Comparison of ENCODE assay signal across 13 cellular contexts in genomic region chr10:72563327-72563932, GRCh38.
DNase-seq lines count a peak whose midpoint lies in the region; ATAC-seq and TF ChIP-seq lines count a peak whose summit lies in the region.
"Had no signal": no experiment of that assay in that cellular context is flagged by ENCODE, and none has a peak within 500 bp of the region (broad histone marks: within the 10 kb centered on the region; RNA-seq: fewer than 3 reads in every experiment).

No MANE protein-coding gene starts in this region.

- H3K4me3 ChIP-seq in NB4 (ENCODE audit: low read depth, low read length): no peak overlapping the region
- no peak overlapping the region for H3K4me3 ChIP-seq in mesendoderm (ENCODE audit: low read length)
- no peak overlapping the region for H3K4me3 ChIP-seq in neuronal stem cell (ENCODE audit: low read length in 2 of 2)
- H3K4me3 ChIP-seq: psoas muscle, SJSA1 had no signal

- TF ChIP-seq CTCF in NB4 (IDR thresholded peaks at IDR 0.05; ENCODE audit: low read depth, low read length): no peak

- no peak for TF ChIP-seq POLR2A in NB4 (IDR thresholded peaks at IDR 0.05; ENCODE audit: extremely low read depth, insufficient read length)

- H2BK5ac ChIP-seq in mesendoderm (ENCODE audit: low read length): no peak overlapping the region
- H2BK5ac ChIP-seq in neuronal stem cell (ENCODE audit: low read length): no peak overlapping the region

- H3K18ac ChIP-seq in mesendoderm (ENCODE audit: low read length) (no peak overlapping the region), neuronal stem cell (ENCODE audit: low read length) (no peak overlapping the region)

- H3K9ac ChIP-seq in mesendoderm (ENCODE audit: low read length) (no peak overlapping the region), neuronal stem cell (ENCODE audit: low read depth, low read length, poor library complexity) (no peak overlapping the region)

- no peak overlapping the region for H2AFZ ChIP-seq in neuronal stem cell (ENCODE audit: low read length)

- H2AK5ac ChIP-seq in mesendoderm (ENCODE audit: low read length): no peak overlapping the region
- no peak overlapping the region for H2AK5ac ChIP-seq in neuronal stem cell (ENCODE audit: low read depth, low read length)

- H3K4me2 ChIP-seq in mesendoderm (ENCODE audit: low read length): no peak overlapping the region
- no peak overlapping the region for H3K4me2 ChIP-seq in neuronal stem cell (ENCODE audit: insufficient read depth, low read length, poor library complexity, severe bottlenecking)

- no peaks in the 10 kb centered on the region for H3K4me1 ChIP-seq in mesendoderm (ENCODE audit: control insufficient read depth, low read depth, low read length)
- H3K4me1 ChIP-seq in neuronal stem cell (ENCODE audit: control insufficient read depth in 2 of 2, insufficient read depth in 1 of 2, low read depth in 1 of 2, low read length in 2 of 2): no peaks in the 10 kb centered on the region

- WGBS in mesendoderm (ENCODE audit: extremely low coverage, insufficient coverage, low lambda C conversion rate): no CpG with 5 or more reads among the region's 6 CpGs
- WGBS in neuronal stem cell (ENCODE audit: extremely low coverage in 2 of 2, insufficient read length in 2 of 2, insufficient replicate concordance in 1 of 2), 2 donors: no CpG with 5 or more reads among the region's 6 CpGs

- H2BK15ac ChIP-seq in mesendoderm (replicated peaks; ENCODE audit: low read depth) (no peak overlapping the region), neuronal stem cell (ENCODE audit: low read length) (no peak overlapping the region)

- DNase-seq in NB4 (ENCODE audit: low read depth) (peak; percentile 44), lung microvascular endothelial cell (ENCODE audit: low read depth in 2 of 2) (peak; percentile 14 to 51), AG08395 (ENCODE audit: low spot score) (no peak), mesendoderm (no peak), neuronal stem cell (ENCODE audit: low spot score) (no peak)
- no peak for DNase-seq in effector CD4-positive, alpha-beta T cell
- DNase-seq: brain microvascular endothelial cell, KBM-7, psoas muscle, substantia nigra had no signal

- peak; percentile 62 for ATAC-seq in GM18870 (IDR thresholded peaks at IDR 0.05; ENCODE audit: unreplicated experiment)
- ATAC-seq in GM21786 (IDR thresholded peaks at IDR 0.05; ENCODE audit: unreplicated experiment): peak; percentile 52
- ATAC-seq: psoas muscle had no signal

- no peak overlapping the region for H4K91ac ChIP-seq in neuronal stem cell (ENCODE audit: low read depth, low read length, poor library complexity)

- H3K4ac ChIP-seq in mesendoderm (ENCODE audit: low read depth, low read length): no peak overlapping the region
- no peak overlapping the region for H3K4ac ChIP-seq in neuronal stem cell (ENCODE audit: low read length)

- no peak overlapping the region for H3K27ac ChIP-seq in mesendoderm (ENCODE audit: low read depth, low read length)
- no peak overlapping the region for H3K27ac ChIP-seq in neuronal stem cell (replicated peaks; ENCODE audit: low read length)
- H3K27ac ChIP-seq: brain microvascular endothelial cell, psoas muscle, SJSA1 had no signal

- H4K8ac ChIP-seq in mesendoderm (ENCODE audit: low read depth, low read length) (no peak overlapping the region), neuronal stem cell (ENCODE audit: low read depth, low read length) (no peak overlapping the region)

- H3K23ac ChIP-seq in mesendoderm (ENCODE audit: low read length): no peak overlapping the region
- no peak overlapping the region for H3K23ac ChIP-seq in neuronal stem cell (ENCODE audit: low read depth, low read length, poor library complexity)

- H2BK120ac ChIP-seq in mesendoderm (ENCODE audit: low read depth, low read length) (no peak overlapping the region), neuronal stem cell (ENCODE audit: low read depth, low read length) (no peak overlapping the region)

- peaks cover 6 to 13% of the 10 kb centered on the region in 2 donors for H3K9me3 ChIP-seq in neuronal stem cell (replicated peaks in 1 of 2; ENCODE audit: control insufficient read depth in 2 of 2, insufficient read depth in 1 of 2, low read depth in 1 of 2, low read length in 2 of 2)
- H3K9me3 ChIP-seq: psoas muscle, SJSA1 had no signal

- H3K56ac ChIP-seq in mesendoderm (ENCODE audit: low read length): no peak overlapping the region

- H3K27me3 ChIP-seq in mesendoderm (ENCODE audit: insufficient read depth, low read length, poor library complexity) (no peaks in the 10 kb centered on the region), neuronal stem cell (ENCODE audit: control insufficient read depth in 3 of 3, insufficient read depth in 3 of 3, low read depth in 1 of 3, low read length in 3 of 3) (no peaks in the 10 kb centered on the region)
- H3K27me3 ChIP-seq: brain microvascular endothelial cell, SJSA1 had no signal

- H3K36me3 ChIP-seq in mesendoderm (ENCODE audit: control insufficient read depth, insufficient read depth, low read length) (peaks cover 2% of the 10 kb centered on the region), neuronal stem cell (replicated peaks in 1 of 2; ENCODE audit: control insufficient read depth in 2 of 2, insufficient read depth in 2 of 2, low read length in 2 of 2) (peaks cover 7 to 64% of the 10 kb centered on the region in 2 donors)
- H3K36me3 ChIP-seq: brain microvascular endothelial cell had no signal

- no peak overlapping the region for H4K5ac ChIP-seq in mesendoderm (ENCODE audit: low read length)

- H3K79me2 ChIP-seq in mesendoderm (ENCODE audit: control insufficient read depth, insufficient read depth, low read length): no peaks in the 10 kb centered on the region

- no peak overlapping the region for H3K14ac ChIP-seq in neuronal stem cell (ENCODE audit: low read length)

- peaks cover 2% of the 10 kb centered on the region for H3K79me1 ChIP-seq in mesendoderm (ENCODE audit: low read length)
- H3K79me1 ChIP-seq in neuronal stem cell (ENCODE audit: low read depth, low read length): no peaks in the 10 kb centered on the region

- H2BK12ac ChIP-seq in neuronal stem cell (ENCODE audit: low read length): no peak overlapping the region

Comparison
In these comparisons a context has a peak if more than half of its experiments do, and no peak if none do; other contexts are left out.
1. DNase-seq: peak in NB4 (single experiment) and lung microvascular endothelial cell (2 of 2); none in effector CD4-positive, alpha-beta T cell (single experiment), AG08395 (single experiment), mesendoderm (single experiment) and neuronal stem cell (single experiment).